Comparison of ENCODE assay signal across 29 cellular contexts in the genomic region with DNA sequence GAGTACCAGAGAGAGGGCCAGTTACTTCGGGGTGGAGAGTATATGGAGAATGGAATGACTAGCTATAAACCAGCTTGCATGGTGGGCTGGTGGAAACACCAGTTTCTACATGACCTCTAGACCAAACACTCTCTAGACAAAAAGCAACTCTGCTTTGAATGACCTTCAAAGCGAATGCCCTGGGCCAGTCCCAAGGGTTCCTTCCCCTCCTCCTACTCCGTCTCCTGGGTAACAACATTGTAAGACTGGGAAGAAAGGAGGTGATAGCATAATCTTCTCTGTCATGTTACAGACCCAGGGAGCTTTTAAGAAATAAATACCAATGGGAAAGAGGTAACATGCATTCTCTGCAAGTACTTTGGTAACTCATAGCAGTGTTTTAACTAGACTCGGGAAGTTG.
"Had no signal": no experiment of that assay in that cellular context is flagged by ENCODE, and none has a peak within 500 bp of the region (broad histone marks: within the 10 kb centered on the region; RNA-seq: fewer than 3 reads in every experiment).

No MANE protein-coding gene starts in this region.

- H3K4me3 Mint-ChIP-seq: endodermal cell; naive thymus-derived CD4-positive, alpha-beta T cell; nephron progenitor cell; stimulated activated naive CD8-positive, alpha-beta T cell treated with anti-CD3 and anti-CD28 coated beads, Interleukin-15, amount 100 ng/mL, for 72 hours; type B pancreatic cell had no signal

- H3K4me3 ChIP-seq: dorsolateral prefrontal cortex, gastroesophageal sphincter, heart left ventricle, hepatocyte, left lung, pancreas, right lobe of liver, smooth muscle cell, suprapubic skin, thyroid gland had no signal

- H3K9me3 Mint-ChIP-seq: endodermal cell; naive thymus-derived CD4-positive, alpha-beta T cell; nephron progenitor cell; stimulated activated naive CD8-positive, alpha-beta T cell treated with anti-CD3 and anti-CD28 coated beads, Interleukin-15, amount 100 ng/mL, for 72 hours; type B pancreatic cell had no signal

- ATAC-seq: esophagus mucosa; foreskin keratinocyte; gastroesophageal sphincter; heart left ventricle; left cardiac atrium; left lung; naive thymus-derived CD4-positive, alpha-beta T cell; pancreas; right lobe of liver; stimulated activated naive CD8-positive, alpha-beta T cell treated with anti-CD3 and anti-CD28 coated beads, Interleukin-15, amount 100 ng/mL, for 72 hours had no signal

- H3K27ac Mint-ChIP-seq: endodermal cell; naive thymus-derived CD4-positive, alpha-beta T cell; nephron progenitor cell; stimulated activated naive CD8-positive, alpha-beta T cell treated with anti-CD3 and anti-CD28 coated beads, Interleukin-15, amount 100 ng/mL, for 72 hours; type B pancreatic cell had no signal

- H3K4me1 ChIP-seq: foreskin keratinocyte, gastroesophageal sphincter, left lung, pancreas, right lobe of liver, suprapubic skin, thyroid gland had no signal

- DNase-seq: dorsolateral prefrontal cortex; effector CD8-positive, alpha-beta T cell; endodermal cell; foreskin keratinocyte; heart left ventricle; left cardiac atrium; left lung; mesenchymal stem cell; midbrain; naive thymus-derived CD4-positive, alpha-beta T cell; nephron progenitor cell; occipital lobe; pancreas; retina; right lobe of liver; stimulated activated CD4-positive, alpha-beta T cell treated with anti-CD3 and anti-CD28 coated beads, Interleukin-12 subunit alpha, Interleukin-12 subunit beta, amount 100 ng/mL, for 4 hours; stimulated activated CD4-positive, alpha-beta T cell treated with anti-CD3 and anti-CD28 coated beads, Interleukin-1b, Interleukin-23, amount 100 ng/mL, for 48 hours; stimulated activated CD4-positive, alpha-beta T cell treated with anti-CD3 and anti-CD28 coated beads, Interleukin-4, amount 100 ng/mL, for 1 hour; stimulated activated CD8-positive, alpha-beta memory T cell treated with anti-CD3 and anti-CD28 coated beads, Interleukin-4, amount 100 ng/mL, for 48 hours; stimulated activated naive CD4-positive, alpha-beta T cell; stimulated activated naive CD8-positive, alpha-beta T cell treated with anti-CD3 and anti-CD28 coated beads, Interleukin-15, amount 100 ng/mL, for 72 hours; thyroid gland had no signal

- H3K79me2 ChIP-seq: hepatocyte had no signal

- H3K4me1 Mint-ChIP-seq: stimulated activated naive CD8-positive, alpha-beta T cell treated with anti-CD3 and anti-CD28 coated beads, Interleukin-15, amount 100 ng/mL, for 72 hours had no signal

- H3K9me3 ChIP-seq: gastroesophageal sphincter, heart left ventricle, left lung, pancreas, right lobe of liver, suprapubic skin, thyroid gland had no signal

- H2AFZ ChIP-seq: hepatocyte had no signal

- H3K4me2 ChIP-seq: hepatocyte, smooth muscle cell had no signal

- H3K27me3 ChIP-seq: gastroesophageal sphincter, heart left ventricle, hepatocyte, left lung, pancreas, right lobe of liver, suprapubic skin, thyroid gland had no signal

- H3K27ac ChIP-seq: dorsolateral prefrontal cortex, epithelial cell of prostate, foreskin keratinocyte, gastroesophageal sphincter, heart left ventricle, hepatocyte, left lung, pancreas, right lobe of liver, suprapubic skin, thyroid gland had no signal

- H3K36me3 ChIP-seq: gastroesophageal sphincter, heart left ventricle, left lung, pancreas, right lobe of liver, suprapubic skin, thyroid gland had no signal

- H3K36me3 Mint-ChIP-seq: type B pancreatic cell had no signal
